1 cellular context compared by ENCODE assay signal in genomic region chr1:214107322-214108096, GRCh38.
TF ChIP-seq lines count a peak whose summit lies in the region.

No MANE protein-coding gene starts in this region.

TF ChIP-seq in GM23338, 12 proteins besides CTCF, POLR2A, EP300 and RAD21 (continued from another document):
- TF ChIP-seq ETS1 (IDR thresholded peaks at IDR 0.05) (no peak), EZH2 (IDR thresholded peaks at IDR 0.05; ENCODE audit: low read depth, unreplicated experiment) (no peak), STAT1 (IDR thresholded peaks at IDR 0.05; ENCODE audit: unreplicated experiment) (no peak), ZNF462 (CRISPR knock-in tag; IDR thresholded peaks at IDR 0.05) (no peak), CREB1 (CRISPR knock-in tag; IDR thresholded peaks at IDR 0.05; ENCODE audit: low read depth) (no peak)
TF ChIP-seq in GM23338: peak in this region for 0.
